ENCODE assay signal across 10 cellular contexts in the genomic region with DNA sequence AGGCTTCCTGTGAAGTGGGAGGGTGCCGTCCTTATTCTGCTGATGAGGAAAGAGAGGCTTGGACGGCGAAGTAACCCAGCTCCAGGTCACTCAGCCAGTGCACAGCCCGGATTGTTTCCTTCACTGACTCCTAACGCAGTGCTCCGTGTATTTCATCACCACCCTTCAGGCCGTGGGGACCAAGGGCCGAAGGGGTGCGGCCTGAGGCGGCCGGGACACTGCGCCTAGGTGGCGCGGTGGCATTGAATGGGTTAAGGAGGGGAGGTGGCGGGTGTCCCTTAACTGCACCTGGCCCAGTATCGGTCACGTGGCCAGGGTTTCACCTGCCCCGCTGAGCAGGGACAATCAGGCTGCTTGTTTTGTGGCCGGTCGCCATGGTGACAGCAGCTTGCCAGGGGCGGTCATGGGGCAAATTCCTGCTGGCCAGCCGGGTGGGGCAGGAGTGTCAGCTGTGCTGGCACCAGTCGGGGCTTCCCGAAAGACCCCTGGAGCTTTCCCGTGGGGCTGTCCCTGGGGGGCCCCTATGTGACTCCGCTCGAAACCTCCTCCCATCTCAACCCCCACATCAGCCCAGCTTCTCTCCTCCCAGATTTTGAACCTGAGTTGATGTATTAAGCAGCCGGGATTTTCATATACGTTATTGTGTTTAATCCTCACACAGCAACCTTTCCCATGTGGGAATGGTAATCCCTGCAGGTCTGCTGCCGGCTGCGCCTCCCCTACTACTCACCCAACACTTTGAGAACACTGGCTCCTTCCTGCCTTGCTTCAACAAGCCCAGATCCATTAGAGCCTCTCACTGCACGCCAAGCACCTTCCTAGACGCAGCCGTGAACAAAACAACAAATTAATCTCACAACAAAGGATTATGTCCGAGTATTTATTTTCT. TPM values are rescaled to one million over a fixed set of nuclear protein-coding genes. Genes with fewer than 3 reads are reported as not detected.
DNase-seq lines count a peak whose midpoint lies in the region; ATAC-seq and TF ChIP-seq lines count a peak whose summit lies in the region.
"Had no signal": no experiment of that assay in that cellular context is flagged by ENCODE, and none has a peak within 500 bp of the region (broad histone marks: within the 10 kb centered on the region; RNA-seq: fewer than 3 reads in every experiment).

No MANE protein-coding gene starts in this region.

- H3K4me3 ChIP-seq in right cardiac atrium (ENCODE audit: low read length): no peak overlapping the region
- no peak overlapping the region for H3K4me3 ChIP-seq in left lung

- TF ChIP-seq CTCF in VCaP (conservative IDR thresholded peaks at IDR 0.05): no peak
- TF ChIP-seq CTCF in left lung (IDR thresholded peaks at IDR 0.05): no peak

- intact Hi-C loops in right cardiac atrium (cut with DNase I) (no loop called here), left ventricle myocardium superior (cut with micrococcal nuclease) (no loop called here), left lung (cut with DNase I) (no loop called here), sciatic nerve (cut with DNase I) (no loop called here)

- ATAC-seq in right cardiac atrium (no peak), left ventricle myocardium superior (no peak), left lung (peak; percentile 63), sciatic nerve (no peak)

- H3K4me1 ChIP-seq in right cardiac atrium (ENCODE audit: control insufficient read depth, insufficient read depth, low read length): peaks cover 5% of the 10 kb centered on the region
- peaks cover 7% of the 10 kb centered on the region in 2 donors for H3K4me1 ChIP-seq in left lung

- no peaks in the 10 kb centered on the region for H3K27me3 ChIP-seq in right cardiac atrium (ENCODE audit: control insufficient read depth, insufficient read depth)
- H3K27me3 ChIP-seq in left lung: no peaks in the 10 kb centered on the region

- H3K9me3 ChIP-seq in right cardiac atrium (ENCODE audit: control insufficient read depth, low read length) (no peaks in the 10 kb centered on the region), left lung (no peaks in the 10 kb centered on the region)

- DNase-seq in right cardiac atrium (peak; percentile 34 to 77 (median 71)), left ventricle myocardium superior (no peak), left lung (peak; percentile 93 to 95), NCI-H1694 (lab: John Stamatoyannopoulos, UW) (no peak), CD1c-positive myeloid dendritic cell (ENCODE audit: extremely low spot score) (no peak), sciatic nerve (ENCODE audit: low spot score) (no peak)
- DNase-seq in stimulated activated CD4-positive, alpha-beta T cell treated with anti-CD3 and anti-CD28 coated beads, Interleukin-4, amount 100 ng/mL, for 1 hour: no peak
- DNase-seq: CD4-positive, CD25-positive, alpha-beta regulatory T cell had no signal

- WGBS in right cardiac atrium: 27% methylated on average over 35 of the region's 35 CpGs

- H3K27ac ChIP-seq in right cardiac atrium (ENCODE audit: low read length) (no peak overlapping the region), VCaP (peak overlapping the region; percentile 99), left lung (peak overlapping the region; percentile 81 to 88)

- no peaks in the 10 kb centered on the region for H3K36me3 ChIP-seq in left lung

RNA-seq across cellular contexts. Expression of gene ABHD11, which starts 4.4 kb away (rescaled TPM):
- total RNA-seq in right cardiac atrium (10 to 100 TPM; 21.1 to 28.7 (median 23.9) TPM), left ventricle myocardium superior (24.0 TPM), left lung (10 to 100 TPM; 35.6 to 36.3 TPM), sciatic nerve (10.7 TPM)
- 31.2 TPM for polyA plus RNA-seq in right cardiac atrium

RNA-seq across cellular contexts. Expression of gene STX1A, which starts 23.5 kb away (rescaled TPM):
- 1 to 10 TPM; 1.7 to 3.1 (median 2.3) TPM for total RNA-seq in right cardiac atrium
- polyA plus RNA-seq in right cardiac atrium: 1.8 TPM
- total RNA-seq in left ventricle myocardium superior: 3.0 TPM
- total RNA-seq in left lung: 1 to 10 TPM; 5.4 to 6.9 TPM
- total RNA-seq in sciatic nerve: 7.5 TPM

RNA-seq across cellular contexts. Expression of gene CLDN3, which starts 27.1 kb away (rescaled TPM):
- total RNA-seq in right cardiac atrium (not detected), left ventricle myocardium superior (not detected), left lung (10 to 100 TPM; 23.8 to 35.9 TPM), sciatic nerve (not detected)
- not detected for polyA plus RNA-seq in right cardiac atrium
- total RNA-seq: CD4-positive, CD25-positive, alpha-beta regulatory T cell; LHCN-M2 had no signal
- polyA plus RNA-seq: CD4-positive, CD25-positive, alpha-beta regulatory T cell had no signal

RNA-seq across cellular contexts. Expression of gene BUD23, which starts 59.6 kb away (rescaled TPM):
- 10 to 100 TPM; 53.0 to 72.0 (median 58.9) TPM for total RNA-seq in right cardiac atrium
- 97.5 TPM for polyA plus RNA-seq in right cardiac atrium
- 79.8 TPM for total RNA-seq in left ventricle myocardium superior
- total RNA-seq in left lung: 10 to 100 TPM; 44.6 to 66.3 TPM
- 47.4 TPM for total RNA-seq in sciatic nerve

RNA-seq across cellular contexts. Expression of gene DNAJC30, which starts 59.7 kb away (rescaled TPM):
- total RNA-seq in right cardiac atrium (10 to 100 TPM; 14.5 to 21.1 (median 17.6) TPM), left ventricle myocardium superior (13.2 TPM), left lung (10 to 100 TPM; 10.3 to 10.4 TPM), sciatic nerve (10.5 TPM)
- polyA plus RNA-seq in right cardiac atrium: 20.1 TPM

Comparison
In these comparisons a context has a peak if more than half of its experiments do, and no peak if none do; other contexts are left out.
1. DNase-seq: peak in right cardiac atrium (3 of 3) and left lung (2 of 2); none in left ventricle myocardium superior (single experiment), NCI-H1694 (single experiment), CD1c-positive myeloid dendritic cell (single experiment), sciatic nerve (single experiment) and stimulated activated CD4-positive, alpha-beta T cell treated with anti-CD3 and anti-CD28 coated beads, Interleukin-4, amount 100 ng/mL, for 1 hour (single experiment).
2. RNA of gene CLDN3, which starts 27.1 kb away (total RNA-seq): 23.8 to 35.9 TPM in left lung; not detected in right cardiac atrium, not detected in left ventricle myocardium superior (single experiment) and not detected in sciatic nerve (single experiment); every median in the first group is over 10 times any median in the second.